ENCODE assay signal across 12 cellular contexts in genomic region chr2:693606-694005, GRCh38.
"Had no signal": no experiment of that assay in that cellular context is flagged by ENCODE, and none has a peak within 500 bp of the region (broad histone marks: within the 10 kb centered on the region; RNA-seq: fewer than 3 reads in every experiment).

No MANE protein-coding gene starts in this region.

- H3K27ac ChIP-seq: parathyroid adenoma, stomach, vagina had no signal

- H3K36me3 ChIP-seq: stomach, vagina had no signal

- H3K79me2 ChIP-seq: parathyroid adenoma had no signal

- H3K4me3 ChIP-seq: stomach, vagina had no signal

- H3K9me3 ChIP-seq: stomach, vagina had no signal

- H3K27me3 ChIP-seq: stomach, vagina had no signal

- DNase-seq: activated CD4-positive, alpha-beta T cell treated with anti-CD3 and anti-CD28 coated beads, Interleukin-2, amount 50 U/mL, for 48 hours; activated CD8-positive, alpha-beta memory T cell treated with anti-CD3 and anti-CD28 coated beads, Interleukin-2, amount 10 ng/mL, durations not matched to agents 7 days and 5 days; activated effector memory CD4-positive, alpha-beta T cell treated with Interleukin-2 at 50 U/mL for 16 hours; activated T-cell treated with anti-CD3 and anti-CD28 coated beads, Interleukin-2, amount 50 U/mL, for 24 hours; cerebellar nuclear complex; dermis blood vessel endothelial cell; retina; stimulated activated CD4-positive, alpha-beta T cell treated with anti-CD3 and anti-CD28 coated beads, Interleukin-4, amount 100 ng/mL, for 4 hours; stomach; T-helper 2 cell had no signal
